32 cellular contexts compared by ENCODE assay signal in genomic region chr6:135750081-135750480, GRCh38.
"Had no signal": no experiment of that assay in that cellular context is flagged by ENCODE, and none has a peak within 500 bp of the region (broad histone marks: within the 10 kb centered on the region; RNA-seq: fewer than 3 reads in every experiment).

No MANE protein-coding gene starts in this region.

- H3K4me1 ChIP-seq: adrenal gland, SJCRH30 had no signal

- H3K9me3 ChIP-seq: adrenal gland, SJCRH30 had no signal

- H3K4me3 Mint-ChIP-seq: activated CD4-positive, alpha-beta T cell treated with anti-CD3 and anti-CD28 coated beads for 36 hours; activated CD4-positive, alpha-beta T cell treated with anti-CD3 and anti-CD28 coated beads, Interleukin-2, amount 10 ng/mL, durations not matched to agents 7 days and 5 days; activated CD8-positive, alpha-beta T cell treated with anti-CD3 and anti-CD28 coated beads, Interleukin-2, amount 10 ng/mL, durations not matched to agents 7 days and 5 days; activated naive CD4-positive, alpha-beta T cell treated with anti-CD3 and anti-CD28 coated beads for 36 hours; activated T-cell treated with anti-CD3 and anti-CD28 coated beads, Interleukin-2, amount 50 U/mL, for 4 hours; activated T-helper 1 cell treated with anti-CD3 and anti-CD28 coated beads, Interleukin-12 subunit alpha, Interleukin-12 subunit beta, Interleukin-2, Interleukin-4 antibody, amounts not matched to agents 30 ng/mL and 10 ng/mL and 1 ng/mL, durations not matched to agents 14 hours and 24 hours and 36 hours; brain; T-helper 1 cell treated with Interleukin-12 subunit alpha and Interleukin-12 subunit beta and Interleukin-4 antibody, amounts not matched to agents 30 μg/mL and 1 μg/mL, for 36 hours; T-helper 2 cell treated with Interferon-gamma antibody and Interleukin-4, amounts not matched to agents 5 μg/mL and 100 μg/mL, for 36 hours; WTC11 had no signal

- DNase-seq: activated CD4-positive, alpha-beta T cell treated with anti-CD3 and anti-CD28 coated beads for 36 hours; activated CD4-positive, alpha-beta T cell treated with anti-CD3 and anti-CD28 coated beads, Interleukin-2, amount 10 ng/mL, durations not matched to agents 7 days and 5 days; activated CD4-positive, alpha-beta T cell treated with anti-CD3 and anti-CD28 coated beads, Interleukin-2, amount 50 U/mL, for 48 hours; activated CD8-positive, alpha-beta T cell treated with anti-CD3 and anti-CD28 coated beads, Interleukin-2, amount 10 ng/mL, durations not matched to agents 7 days and 5 days; activated gamma-delta T cell treated with Interleukin-2 at 50 U/mL for 16 hours; activated naive CD4-positive, alpha-beta T cell treated with anti-CD3 and anti-CD28 coated beads for 36 hours; activated T-cell treated with anti-CD3 and anti-CD28 coated beads for 4 hours; activated T-cell treated with anti-CD3 and anti-CD28 coated beads, Interleukin-2, amount 50 U/mL, for 4 hours; adrenal gland; central memory CD4-positive, alpha-beta T cell; Kasumi-1; KG1; NCI-H1092 treated with DMSO at 0.1 percent for 48 hours; NCI-H1417; NCI-H146; NCI-H187; NCI-H2029 treated with DMSO at 0.1 percent for 48 hours; NCI-H2107; NCI-H2171; NCI-H510A; NCI-H526; NCI-H748 treated with DMSO at 0.1 percent for 48 hours; NK-92 treated with Interleukin-12 subunit alpha and Interleukin-12 subunit beta, amount 100 ng/mL, for 24 hours; SHP77; SJCRH30 had no signal

- H3K27me3 ChIP-seq: adrenal gland, SJCRH30 had no signal

- H3K36me3 Mint-ChIP-seq: activated naive CD4-positive, alpha-beta T cell treated with anti-CD3 and anti-CD28 coated beads, Interleukin-2, amount 50 U/mL, for 72 hours; brain; WTC11 had no signal

- H3K9me3 Mint-ChIP-seq: activated CD4-positive, alpha-beta T cell treated with anti-CD3 and anti-CD28 coated beads, Interleukin-2, amount 10 ng/mL, durations not matched to agents 7 days and 5 days; activated naive CD4-positive, alpha-beta T cell treated with anti-CD3 and anti-CD28 coated beads for 36 hours; activated naive CD4-positive, alpha-beta T cell treated with anti-CD3 and anti-CD28 coated beads, Interleukin-2, amount 50 U/mL, for 72 hours; activated T-cell treated with anti-CD3 and anti-CD28 coated beads, Interleukin-2, amount 50 U/mL, for 4 hours; activated T-helper 1 cell treated with anti-CD3 and anti-CD28 coated beads, Interleukin-12 subunit alpha, Interleukin-12 subunit beta, Interleukin-2, Interleukin-4 antibody, amounts not matched to agents 30 ng/mL and 10 ng/mL and 1 ng/mL, durations not matched to agents 14 hours and 24 hours and 36 hours; brain; T-helper 1 cell treated with Interleukin-12 subunit alpha and Interleukin-12 subunit beta and Interleukin-4 antibody, amounts not matched to agents 30 μg/mL and 1 μg/mL, for 36 hours; T-helper 2 cell treated with Interferon-gamma antibody and Interleukin-4, amounts not matched to agents 5 μg/mL and 100 μg/mL, for 36 hours; WTC11 had no signal

- H3K4me3 ChIP-seq: adrenal gland, SJCRH30, SK-N-MC had no signal

- H3K27me3 Mint-ChIP-seq: brain had no signal

- H3K27ac ChIP-seq: adrenal gland, SJCRH30, SK-N-MC had no signal

- H3K36me3 ChIP-seq: adrenal gland, SJCRH30 had no signal

- H3K4me1 Mint-ChIP-seq: activated CD4-positive, alpha-beta T cell treated with anti-CD3 and anti-CD28 coated beads for 36 hours; activated CD4-positive, alpha-beta T cell treated with anti-CD3 and anti-CD28 coated beads, Interleukin-2, amount 10 ng/mL, durations not matched to agents 7 days and 5 days; brain; WTC11 had no signal

- H3K27ac Mint-ChIP-seq: activated CD4-positive, alpha-beta T cell treated with anti-CD3 and anti-CD28 coated beads for 36 hours; activated CD4-positive, alpha-beta T cell treated with anti-CD3 and anti-CD28 coated beads, Interleukin-2, amount 10 ng/mL, durations not matched to agents 7 days and 5 days; activated CD8-positive, alpha-beta T cell treated with anti-CD3 and anti-CD28 coated beads, Interleukin-2, amount 10 ng/mL, durations not matched to agents 7 days and 5 days; activated naive CD4-positive, alpha-beta T cell treated with anti-CD3 and anti-CD28 coated beads for 36 hours; activated naive CD4-positive, alpha-beta T cell treated with anti-CD3 and anti-CD28 coated beads, Interleukin-2, amount 50 U/mL, for 72 hours; activated T-helper 1 cell treated with anti-CD3 and anti-CD28 coated beads, Interleukin-12 subunit alpha, Interleukin-12 subunit beta, Interleukin-2, Interleukin-4 antibody, amounts not matched to agents 30 ng/mL and 10 ng/mL and 1 ng/mL, durations not matched to agents 14 hours and 24 hours and 36 hours; brain; T-helper 1 cell treated with Interleukin-12 subunit alpha and Interleukin-12 subunit beta and Interleukin-4 antibody, amounts not matched to agents 30 μg/mL and 1 μg/mL, for 36 hours; T-helper 2 cell treated with Interferon-gamma antibody and Interleukin-4, amounts not matched to agents 5 μg/mL and 100 μg/mL, for 36 hours; WTC11 had no signal
